In the genomic region with DNA sequence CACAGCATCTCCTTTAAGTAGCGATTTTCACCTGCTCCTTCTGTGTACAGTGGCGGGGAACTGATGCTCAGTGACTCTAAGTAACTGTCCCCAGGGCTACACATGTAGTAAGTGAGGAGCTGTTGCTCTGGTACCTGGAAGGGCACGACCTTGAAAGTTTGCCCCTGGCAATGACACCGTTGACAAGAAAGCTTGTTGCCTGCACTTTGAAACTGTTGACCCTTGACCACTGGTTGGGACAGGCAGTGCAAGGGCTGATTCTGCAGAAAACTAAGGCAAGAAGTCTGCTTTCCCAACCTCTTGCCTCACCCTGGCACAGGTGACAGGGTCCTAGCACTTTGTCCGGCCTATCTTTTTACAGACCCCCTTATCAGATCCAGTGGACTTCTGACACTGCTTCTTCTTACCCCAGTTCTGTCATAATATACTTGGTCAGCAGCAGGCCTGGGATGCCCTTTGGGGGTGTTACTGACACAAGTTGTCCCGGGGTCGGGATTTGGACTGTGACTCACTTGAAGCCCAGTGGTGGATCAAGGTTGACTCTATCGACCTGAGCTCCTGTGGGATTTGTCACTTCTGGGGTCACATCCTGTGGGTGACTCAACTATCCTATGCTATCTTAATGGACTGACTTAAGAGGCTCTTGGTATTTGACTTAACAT, we compare ENCODE assay signal across 20 cellular contexts. TPM values are rescaled to one million over a fixed set of nuclear protein-coding genes. Genes with fewer than 3 reads are reported as not detected.
DNase-seq lines count a peak whose midpoint lies in the region; ATAC-seq and TF ChIP-seq lines count a peak whose summit lies in the region.
"Had no signal": no experiment of that assay in that cellular context is flagged by ENCODE, and none has a peak within 500 bp of the region (broad histone marks: within the 10 kb centered on the region; RNA-seq: fewer than 3 reads in every experiment).

No MANE protein-coding gene starts in this region.

- H3K4me3 Mint-ChIP-seq in CD8-positive, alpha-beta memory T cell = peak overlapping the region in 6 of 7 donors; percentile 20 to 73 (median 48)
- peak overlapping the region; percentile 34 for H3K4me3 Mint-ChIP-seq in central memory CD8-positive, alpha-beta T cell
- H3K4me3 Mint-ChIP-seq in naive thymus-derived CD8-positive, alpha-beta T cell = peak overlapping the region in 2 of 10 donors; percentile 10 to 30
- H3K4me3 Mint-ChIP-seq: B cell; T-helper 2 cell treated with Interferon-gamma antibody and Interleukin-4, amounts not matched to agents 5 μg/mL and 100 μg/mL, for 36 hours had no signal

- no peak overlapping the region for H2BK20ac ChIP-seq in IMR-90 (ENCODE audit: low read depth, low read length)

- no peaks in the 10 kb centered on the region for H3K27me3 Mint-ChIP-seq in CD8-positive, alpha-beta memory T cell
- no peaks in the 10 kb centered on the region for H3K27me3 Mint-ChIP-seq in central memory CD8-positive, alpha-beta T cell
- H3K27me3 Mint-ChIP-seq in naive thymus-derived CD8-positive, alpha-beta T cell = no peaks in the 10 kb centered on the region
- H3K27me3 Mint-ChIP-seq: B cell had no signal

- peak overlapping the region; percentile 48; the same call in 1 of the 2 replicates for H2AK5ac ChIP-seq in IMR-90 (ENCODE audit: low read depth, low read length)

- H3K36me3 ChIP-seq in CD8-positive, alpha-beta memory T cell (ENCODE audit: insufficient read depth, low read length) = no peaks in the 10 kb centered on the region
- H3K36me3 ChIP-seq in IMR-90 (ENCODE audit: control insufficient read depth, insufficient read depth, low read length) (no peaks in the 10 kb centered on the region; the same call in 1 of the 2 replicates), right atrium auricular region (no peaks in the 10 kb centered on the region), osteoblast (ENCODE audit: insufficient read depth, low read length) (no peaks in the 10 kb centered on the region)
- H3K36me3 ChIP-seq: colonic mucosa, HAP-1 had no signal

- no peak overlapping the region for H3K56ac ChIP-seq in IMR-90 (ENCODE audit: extremely low read depth, insufficient read depth, low read length)

- no peak overlapping the region for H3K27ac ChIP-seq in CD8-positive, alpha-beta memory T cell (ENCODE audit: low read depth, low read length)
- H3K27ac ChIP-seq in IMR-90 (ENCODE audit: insufficient read depth, low read length) = no peak overlapping the region
- H3K27ac ChIP-seq in right atrium auricular region = no peak overlapping the region
- H3K27ac ChIP-seq in osteoblast (ENCODE audit: low read depth, low read length) = no peak overlapping the region
- H3K27ac ChIP-seq: colonic mucosa had no signal

- TF ChIP-seq CTCF in IMR-90 (conservative IDR thresholded peaks at IDR 0.05; ENCODE audit: low read depth, low read length) (no peak), right atrium auricular region (IDR thresholded peaks at IDR 0.05) (no peak), osteoblast (IDR thresholded peaks at IDR 0.05; ENCODE audit: extremely low read depth, low read depth, low read length) (no peak)

- no peaks in the 10 kb centered on the region for H4K20me1 ChIP-seq in IMR-90 (ENCODE audit: insufficient read depth, low read length)
- no peaks in the 10 kb centered on the region for H4K20me1 ChIP-seq in osteoblast (ENCODE audit: insufficient read depth, low read length)

- BruUV-seq in IMR-90 (replicated peaks; lab: Mats Ljungman, UMichigan) = no TSS peak

- H3K9me3 Mint-ChIP-seq in CD8-positive, alpha-beta memory T cell = no peaks in the 10 kb centered on the region
- no peaks in the 10 kb centered on the region for H3K9me3 Mint-ChIP-seq in central memory CD8-positive, alpha-beta T cell
- H3K9me3 Mint-ChIP-seq in naive thymus-derived CD8-positive, alpha-beta T cell = no peaks in the 10 kb centered on the region
- H3K9me3 Mint-ChIP-seq: T-helper 2 cell treated with Interferon-gamma antibody and Interleukin-4, amounts not matched to agents 5 μg/mL and 100 μg/mL, for 36 hours had no signal

- H3K4me3 ChIP-seq in CD8-positive, alpha-beta memory T cell (ENCODE audit: low read length) = no peak overlapping the region
- H3K4me3 ChIP-seq in IMR-90 (ENCODE audit: insufficient read depth, low read depth, low read length) = no peak overlapping the region
- no peak overlapping the region for H3K4me3 ChIP-seq in right atrium auricular region
- H3K4me3 ChIP-seq in osteoblast (ENCODE audit: insufficient read depth, low read length) = no peak overlapping the region
- H3K4me3 ChIP-seq: colonic mucosa, HAP-1 had no signal

- CTCF ChIA-PET in CD8-positive, alpha-beta memory T cell (lab: Charles Lee) = no interaction called here
- CTCF ChIA-PET in IMR-90 (lab: Yijun Ruan, JAX) = interaction anchor here (1.0 kb wide), 1 partner anchor 18 kb away, joined by 3 read pairs; no protein-coding TSS in a partner anchor

- H3K9me3 ChIP-seq in CD8-positive, alpha-beta memory T cell (ENCODE audit: low read length) = no peaks in the 10 kb centered on the region
- H3K9me3 ChIP-seq in IMR-90 (ENCODE audit: control insufficient read depth, insufficient read depth, low read length) (no peaks in the 10 kb centered on the region), right atrium auricular region (no peaks in the 10 kb centered on the region), osteoblast (ENCODE audit: low read depth, low read length) (no peaks in the 10 kb centered on the region)
- H3K9me3 ChIP-seq: colonic mucosa, HAP-1 had no signal

- H4K5ac ChIP-seq in IMR-90 (ENCODE audit: low read depth, low read length) = no peak overlapping the region

- H2BK120ac ChIP-seq in IMR-90 (ENCODE audit: low read depth, low read length) = peak overlapping the region; percentile 1; the same call in 1 of the 2 replicates

- H3K18ac ChIP-seq in IMR-90 (ENCODE audit: low read depth, low read length) = no peak overlapping the region

- H3K23ac ChIP-seq in IMR-90 (ENCODE audit: low read depth, low read length) = no peak overlapping the region

- no peak for DNase-seq in CD8-positive, alpha-beta memory T cell
- peak; percentile 67 for DNase-seq in IMR-90
- DNase-seq in central memory CD8-positive, alpha-beta T cell (ENCODE audit: low spot score in 2 of 2) = no peak
- no peak for DNase-seq in naive thymus-derived CD8-positive, alpha-beta T cell
- DNase-seq in GM19238 (ENCODE audit: insufficient read length, low spot score) = no peak
- no peak for DNase-seq in right atrium auricular region (ENCODE audit: low spot score)
- no peak for DNase-seq in osteoblast (ENCODE audit: insufficient read length, low spot score, missing footprints)
- DNase-seq: activated CD4-positive, alpha-beta T cell treated with anti-CD3 and anti-CD28 coated beads, Interleukin-2, amount 50 U/mL, for 4 hours; activated naive CD4-positive, alpha-beta T cell treated with anti-CD3 and anti-CD28 coated beads, Interleukin-2, amount 50 U/mL, for 16 hours; GF-D8; NCI-H1417 treated with DMSO at 0.1 percent for 48 hours; NCI-H510A treated with DMSO at 0.1 percent for 48 hours; retina; stimulated activated CD4-positive, alpha-beta T cell treated with anti-CD3 and anti-CD28 coated beads, Interleukin-2, amount 100 ng/mL, for 48 hours; stimulated activated naive CD4-positive, alpha-beta T cell had no signal

- no peaks in the 10 kb centered on the region for H3K79me1 ChIP-seq in IMR-90 (ENCODE audit: low read depth in 1 of 2, low read length in 2 of 2)

- no peak overlapping the region for H2AK9ac ChIP-seq in IMR-90 (replicated peaks; ENCODE audit: low read depth, low read length, poor library complexity)

- H3K36me3 Mint-ChIP-seq in CD8-positive, alpha-beta memory T cell = peaks cover 0 to 64% (median 7%) of the 10 kb centered on the region in 3 donors
- H3K36me3 Mint-ChIP-seq in central memory CD8-positive, alpha-beta T cell (ENCODE audit: insufficient read depth) = peaks cover 21% of the 10 kb centered on the region
- peaks cover 0 to 50% (median 27%) of the 10 kb centered on the region in 3 donors for H3K36me3 Mint-ChIP-seq in naive thymus-derived CD8-positive, alpha-beta T cell

- no peak for TF ChIP-seq RAD21 in IMR-90 (IDR thresholded peaks at IDR 0.05; ENCODE audit: low read length)

- H3K9ac ChIP-seq in IMR-90 (ENCODE audit: low read depth, low read length) = no peak overlapping the region

- H2BK5ac ChIP-seq in IMR-90 (ENCODE audit: low read depth, low read length, poor library complexity, severe bottlenecking) = no peak overlapping the region

- H2AFZ ChIP-seq in IMR-90 (replicated peaks; ENCODE audit: low read length, poor library complexity) (no peak overlapping the region), osteoblast (ENCODE audit: low read length) (no peak overlapping the region)

- dilution Hi-C loops in IMR-90 (cut with HindIII; ENCODE audit: low sequenced_read_pairs, unreplicated experiment) = no loop called here

- H2BK15ac ChIP-seq in IMR-90 (ENCODE audit: low read depth, low read length) = no peak overlapping the region

- no peak overlapping the region for H4K8ac ChIP-seq in IMR-90 (ENCODE audit: low read depth in 2 of 2, low read length in 2 of 2)

- H3K27ac Mint-ChIP-seq in CD8-positive, alpha-beta memory T cell = peak overlapping the region; percentile 55 to 95 (median 72)
- no peak overlapping the region for H3K27ac Mint-ChIP-seq in central memory CD8-positive, alpha-beta T cell (ENCODE audit: low read depth)
- peak overlapping the region in 6 of 10 donors; percentile 13 to 62 (median 40) for H3K27ac Mint-ChIP-seq in naive thymus-derived CD8-positive, alpha-beta T cell

- intact Hi-C loops in IMR-90 (cut with micrococcal nuclease) = no loop called here

- WGBS in IMR-90 (ENCODE audit: extremely low coverage in 2 of 2, insufficient read length in 1 of 2), 2 experiments = 20% methylated on average over 2 of the region's 8 CpGs; no CpG with 5 or more reads in 1 of the 2 experiments

- no peak overlapping the region for H3K4me2 ChIP-seq in IMR-90 (ENCODE audit: low read depth, low read length)
- H3K4me2 ChIP-seq in osteoblast (ENCODE audit: insufficient read depth, low read length) = no peak overlapping the region

- ATAC-seq in IMR-90 (ENCODE audit: low read depth) (no peak), esophagus mucosa (no peak)
- no peak for ATAC-seq in central memory CD8-positive, alpha-beta T cell (replicated peaks; ENCODE audit: extremely low read depth, poor library complexity, severe bottlenecking)
- no peak for ATAC-seq in naive thymus-derived CD8-positive, alpha-beta T cell

- in situ Hi-C loops in IMR-90 (cut with MboI; ENCODE audit: low sequenced_read_pairs) = no loop called here

- no peaks in the 10 kb centered on the region for H3K79me2 ChIP-seq in osteoblast (ENCODE audit: insufficient read depth, low read length)

- no peak overlapping the region for H3K4ac ChIP-seq in IMR-90 (ENCODE audit: low read depth, low read length)

- H4K91ac ChIP-seq in IMR-90 (ENCODE audit: insufficient read depth, low read depth, low read length) = no peak overlapping the region

- H3K14ac ChIP-seq in IMR-90 (replicated peaks; ENCODE audit: low read depth, low read length) = no peak overlapping the region

- POLR2A ChIA-PET in CD8-positive, alpha-beta memory T cell (lab: Charles Lee) = no interaction called here
- POLR2A ChIA-PET in IMR-90 (lab: Charles Lee; ENCODE audit: unreplicated experiment) = no interaction called here
- POLR2A ChIA-PET in naive thymus-derived CD8-positive, alpha-beta T cell (lab: Charles Lee) = no interaction called here

- no peaks in the 10 kb centered on the region for H3K27me3 ChIP-seq in CD8-positive, alpha-beta memory T cell (ENCODE audit: insufficient read depth, low read length, poor library complexity, severe bottlenecking)
- no peaks in the 10 kb centered on the region for H3K27me3 ChIP-seq in IMR-90 (ENCODE audit: control insufficient read depth, insufficient read depth, low read length)
- no peaks in the 10 kb centered on the region for H3K27me3 ChIP-seq in right atrium auricular region
- no peaks in the 10 kb centered on the region for H3K27me3 ChIP-seq in osteoblast (ENCODE audit: insufficient read depth, low read length)
- H3K27me3 ChIP-seq: colonic mucosa had no signal

- peaks cover 78 to 95% (median 95%) of the 10 kb centered on the region in 3 donors for H3K4me1 Mint-ChIP-seq in CD8-positive, alpha-beta memory T cell
- peaks cover 90% of the 10 kb centered on the region for H3K4me1 Mint-ChIP-seq in central memory CD8-positive, alpha-beta T cell
- peaks cover 35 to 85% (median 78%) of the 10 kb centered on the region in 4 donors for H3K4me1 Mint-ChIP-seq in naive thymus-derived CD8-positive, alpha-beta T cell

- TF ChIP-seq POLR2A in IMR-90 (IDR thresholded peaks at IDR 0.05; ENCODE audit: low read depth, low read length) = no peak

- peaks cover 47% of the 10 kb centered on the region for H3K4me1 ChIP-seq in CD8-positive, alpha-beta memory T cell (ENCODE audit: insufficient read depth, low read length)
- H3K4me1 ChIP-seq in IMR-90 (ENCODE audit: control insufficient read depth, insufficient read depth, low read length) = peaks cover 19% of the 10 kb centered on the region
- peaks cover 0 to 20% of the 10 kb centered on the region in 2 donors for H3K4me1 ChIP-seq in right atrium auricular region
- peaks cover 22% of the 10 kb centered on the region for H3K4me1 ChIP-seq in osteoblast (ENCODE audit: insufficient read depth, low read length)
- H3K4me1 ChIP-seq: HAP-1 had no signal

- peaks cover 10% of the 10 kb centered on the region; the same call in 1 of the 2 replicates for H3K9me1 ChIP-seq in IMR-90 (ENCODE audit: insufficient read depth, low read length)

RNA-seq across cellular contexts. Expression of a gene that starts 5.8 kb away (rescaled TPM):
- total RNA-seq in CD8-positive, alpha-beta memory T cell = 10 to 100 TPM; 53.3 to 53.7 TPM
- polyA plus RNA-seq in CD8-positive, alpha-beta memory T cell = 85.5 TPM
- total RNA-seq in IMR-90 (2012; rRNA removed) (1.1 and 1.3 TPM in 2 replicates), right atrium auricular region (10 to 100 TPM in 1 of 2 donors, 1 to 10 TPM in 1; 9.2 to 12.0 TPM), osteoblast (5.1 and 8.0 TPM in 2 replicates), esophagus mucosa (3.3 TPM)
- 0.86 and 0.87 TPM in 2 replicates for polyA plus RNA-seq in IMR-90 (2012; rRNA removed)
- 0.31 and 0.43 TPM in 2 replicates for polyA plus RNA-seq in IMR-90 (2012; cell fraction: cytosol; rRNA removed)
- polyA plus RNA-seq in IMR-90 (2012; cell fraction: nucleus; rRNA removed; ENCODE audit: low replicate concordance) = 0.59 and 3.7 TPM in 2 replicates
- 10 to 100 TPM; 31.7 to 35.8 TPM for total RNA-seq in naive thymus-derived CD8-positive, alpha-beta T cell
- polyA plus RNA-seq in naive thymus-derived CD8-positive, alpha-beta T cell = 10 to 100 TPM; 52.1 to 69.5 (median 54.3) TPM
